In genomic region chr13:113777311-113778260, GRCh38 we compare ENCODE assay signal across 3 cellular contexts.
A peak's percentile ranks its signal among the peaks of the same experiment; 100 is the strongest.
TF ChIP-seq lines count a peak whose summit lies in the region.

No MANE protein-coding gene starts in this region.

TF ChIP-seq in Ishikawa, 13 proteins besides CTCF, POLR2A, EP300 and RAD21:
- TF ChIP-seq TAF1 (IDR thresholded peaks at IDR 0.05; ENCODE audit: low read depth) (no peak), FOXM1 (IDR thresholded peaks at IDR 0.05; ENCODE audit: borderline replicate concordance, low read depth) (no peak), MAX (IDR thresholded peaks at IDR 0.05) (peak; percentile 97), USF1 (IDR thresholded peaks at IDR 0.05) (0 out of 2 replicates have a peak, but pooled peaks have one; percentile 12), YY1 (IDR thresholded peaks at IDR 0.05; ENCODE audit: low read depth) (no peak), REST (IDR thresholded peaks at IDR 0.05; ENCODE audit: low read depth) (peak; percentile 93), EGR1 (IDR thresholded peaks at IDR 0.05) (no peak), NFIC (IDR thresholded peaks at IDR 0.05) (no peak), TCF12 (IDR thresholded peaks at IDR 0.05; ENCODE audit: low read depth) (no peak), TEAD4 (IDR thresholded peaks at IDR 0.05) (no peak), CREB1 (IDR thresholded peaks at IDR 0.05; ENCODE audit: low read depth) (no peak), CEBPB (IDR thresholded peaks at IDR 0.05) (no peak), ZBTB7A (IDR thresholded peaks at IDR 0.05; ENCODE audit: low read depth) (no peak)

TF ChIP-seq in GM12878, 131 proteins besides CTCF, POLR2A, EP300 and RAD21:
- TF ChIP-seq FOS (IDR thresholded peaks at IDR 0.05; ENCODE audit: borderline replicate concordance, extremely low read depth, insufficient read length) (no peak), POLR2AphosphoS5 (IDR thresholded peaks at IDR 0.05; ENCODE audit: low read length) (no peak), ZNF207 (IDR thresholded peaks at IDR 0.05; ENCODE audit: borderline replicate concordance) (no peak), SREBF1 (IDR thresholded peaks at IDR 0.05; ENCODE audit: low read length) (no peak), EZH2 (IDR thresholded peaks at IDR 0.05; ENCODE audit: borderline replicate concordance, control insufficient read depth, low read depth, low read length) (no peak), CBFB (IDR thresholded peaks at IDR 0.05; ENCODE audit: low read depth) (no peak), BHLHE40 (IDR thresholded peaks at IDR 0.05; ENCODE audit: borderline replicate concordance in 1 of 2, low read depth in 2 of 2, low read length in 1 of 2) (peak; percentile 64 to 74; a peak in 3 of 4 replicates), PBX3 (IDR thresholded peaks at IDR 0.05; ENCODE audit: insufficient replicate concordance, low read depth, low read length) (no peak), REST (IDR thresholded peaks at IDR 0.05; ENCODE audit: low read depth, low read length) (peak; percentile 65; the same call in 1 of the 2 replicates), ZNF622 (IDR thresholded peaks at IDR 0.05) (no peak), ZNF384 (IDR thresholded peaks at IDR 0.05; ENCODE audit: borderline replicate concordance, low read depth, low read length) (no peak)
TF ChIP-seq in GM12878: peak in this region for 2.

TF ChIP-seq in liver, 16 proteins besides CTCF, POLR2A, EP300 and RAD21:
- TF ChIP-seq MAX (IDR thresholded peaks at IDR 0.05) (no peak), REST (IDR thresholded peaks at IDR 0.05) (peak; percentile 61)
